8 cellular contexts compared by ENCODE assay signal in genomic region chr11:95835768-95836488, GRCh38. TPM values are rescaled to one million over a fixed set of nuclear protein-coding genes. Genes with fewer than 3 reads are reported as not detected.
DNase-seq lines count a peak whose midpoint lies in the region; ATAC-seq lines count a peak whose summit lies in the region.

No MANE protein-coding gene starts in this region.

- no peak overlapping the region for H3K56ac ChIP-seq in mesendoderm (ENCODE audit: low read length)

- no peak overlapping the region for H3K4me3 ChIP-seq in CD8-positive, alpha-beta memory T cell (ENCODE audit: low read length)
- H3K4me3 ChIP-seq in mesendoderm (ENCODE audit: low read length): no peak overlapping the region

- DNase-seq in CD8-positive, alpha-beta memory T cell: peak; percentile 10 to 69 (median 42)
- DNase-seq in NCI-H526 (lab: John Stamatoyannopoulos, UW): peak; percentile 72 to 85
- peak; percentile 44 to 58 for DNase-seq in activated CD4-positive, alpha-beta T cell treated with anti-CD3 and anti-CD28 coated beads, Interleukin-2, amount 50 U/mL, for 48 hours
- DNase-seq in effector CD8-positive, alpha-beta T cell (lab: John Stamatoyannopoulos, UW): peak; percentile 35
- peak; percentile 90 for DNase-seq in mesendoderm
- DNase-seq in stimulated activated CD8-positive, alpha-beta memory T cell treated with anti-CD3 and anti-CD28 coated beads, Interleukin-2, amount 100 ng/mL, for 48 hours (ENCODE audit: low read depth in 2 of 2): peak; percentile 10 to 24

- no CpG with 5 or more reads among the region's 3 CpGs for WGBS in mesendoderm (ENCODE audit: extremely low coverage, insufficient coverage, low lambda C conversion rate)

- no peak overlapping the region for H2BK15ac ChIP-seq in mesendoderm (replicated peaks; ENCODE audit: low read depth)

- peaks cover 0 to 81% (median 15%) of the 10 kb centered on the region in 3 donors for H3K36me3 Mint-ChIP-seq in CD8-positive, alpha-beta memory T cell

- POLR2A ChIA-PET in CD8-positive, alpha-beta memory T cell (lab: Charles Lee): interaction anchor here (1.5 kb wide), 1 partner anchor 554 kb away, joined by 3 read pairs; the partner anchor contains the start of genes CCDC82 and JRKL

- no peaks in the 10 kb centered on the region for H3K27me3 ChIP-seq in CD8-positive, alpha-beta memory T cell (ENCODE audit: insufficient read depth, low read length, poor library complexity, severe bottlenecking)
- no peaks in the 10 kb centered on the region for H3K27me3 ChIP-seq in mesendoderm (ENCODE audit: insufficient read depth, low read length, poor library complexity)

- no peaks in the 10 kb centered on the region for H3K79me2 ChIP-seq in mesendoderm (ENCODE audit: control insufficient read depth, insufficient read depth, low read length)

- no peaks in the 10 kb centered on the region for H3K4me1 Mint-ChIP-seq in CD8-positive, alpha-beta memory T cell

- peak overlapping the region in 6 of 8 donors; percentile 14 to 73 (median 50) for H3K27ac Mint-ChIP-seq in CD8-positive, alpha-beta memory T cell

- H3K23ac ChIP-seq in mesendoderm (ENCODE audit: low read length): no peak overlapping the region

- no peak overlapping the region for H2BK5ac ChIP-seq in mesendoderm (ENCODE audit: low read length)

- no peak overlapping the region for H3K9ac ChIP-seq in mesendoderm (ENCODE audit: low read length)

- ATAC-seq in GM19397 (IDR thresholded peaks at IDR 0.05; ENCODE audit: unreplicated experiment): peak; percentile 75
- ATAC-seq in HG03469 (IDR thresholded peaks at IDR 0.05; ENCODE audit: unreplicated experiment): peak; percentile 81

- no peak overlapping the region for H3K27ac ChIP-seq in CD8-positive, alpha-beta memory T cell (ENCODE audit: low read depth, low read length)
- H3K27ac ChIP-seq in mesendoderm (ENCODE audit: low read depth, low read length): no peak overlapping the region

- H3K79me1 ChIP-seq in mesendoderm (ENCODE audit: low read length): no peaks in the 10 kb centered on the region

- no peaks in the 10 kb centered on the region for H3K27me3 Mint-ChIP-seq in CD8-positive, alpha-beta memory T cell

- H3K9me3 ChIP-seq in CD8-positive, alpha-beta memory T cell (ENCODE audit: low read length): no peaks in the 10 kb centered on the region

- CTCF ChIA-PET in CD8-positive, alpha-beta memory T cell (lab: Charles Lee): interaction anchor here (0.6 to 2.7 kb wide), 16 partner anchors 8 to 627 kb away, joined by 3 to 20 read pairs (median 4); partner anchors contain the start of genes CCDC82, CEP57, JRKL and MAML2

- H2AK5ac ChIP-seq in mesendoderm (ENCODE audit: low read length): no peak overlapping the region

- H3K4me3 Mint-ChIP-seq in CD8-positive, alpha-beta memory T cell: no peak overlapping the region

- H3K4me2 ChIP-seq in mesendoderm (ENCODE audit: low read length): no peak overlapping the region

- H3K9me3 Mint-ChIP-seq in CD8-positive, alpha-beta memory T cell: no peaks in the 10 kb centered on the region

- H4K5ac ChIP-seq in mesendoderm (ENCODE audit: low read length): no peak overlapping the region

- no peak overlapping the region for H4K8ac ChIP-seq in mesendoderm (ENCODE audit: low read depth, low read length)

- H3K18ac ChIP-seq in mesendoderm (ENCODE audit: low read length): no peak overlapping the region

- no peak overlapping the region for H2BK120ac ChIP-seq in mesendoderm (ENCODE audit: low read depth, low read length)

- no peaks in the 10 kb centered on the region for H3K4me1 ChIP-seq in CD8-positive, alpha-beta memory T cell (ENCODE audit: insufficient read depth, low read length)
- no peaks in the 10 kb centered on the region for H3K4me1 ChIP-seq in mesendoderm (ENCODE audit: control insufficient read depth, low read depth, low read length)

- H3K36me3 ChIP-seq in CD8-positive, alpha-beta memory T cell (ENCODE audit: insufficient read depth, low read length): peaks cover 18% of the 10 kb centered on the region
- H3K36me3 ChIP-seq in mesendoderm (ENCODE audit: control insufficient read depth, insufficient read depth, low read length): peaks cover 3% of the 10 kb centered on the region

- no peak overlapping the region for H3K4ac ChIP-seq in mesendoderm (ENCODE audit: low read depth, low read length)

RNA-seq across cellular contexts. Expression of gene CEP57, which starts 45.6 kb away (rescaled TPM):
- 10 to 100 TPM; 63.7 to 64.4 TPM for total RNA-seq in CD8-positive, alpha-beta memory T cell
- 46.1 TPM for polyA plus RNA-seq in CD8-positive, alpha-beta memory T cell
- 43.5 TPM for polyA plus RNA-seq in mesendoderm (2013, experiment 1 of 2)
- polyA plus RNA-seq in mesendoderm (2013, experiment 2 of 2): 43.5 TPM

RNA-seq across cellular contexts. Expression of gene FAM76B, which starts 46.3 kb away (rescaled TPM):
- 10 to 100 TPM; 33.9 to 35.8 TPM for total RNA-seq in CD8-positive, alpha-beta memory T cell
- polyA plus RNA-seq in CD8-positive, alpha-beta memory T cell: 14.7 TPM
- 27.2 TPM for polyA plus RNA-seq in mesendoderm (2013, experiment 1 of 2)
- polyA plus RNA-seq in mesendoderm (2013, experiment 2 of 2): 24.3 TPM

Comparison
In these comparisons a context has a peak if more than half of its experiments do, and no peak if none do; other contexts are left out.
1. DNase-seq: peak in every context shown above with its lines; median percentile 90 in mesendoderm; 78 in NCI-H526; 51 in activated CD4-positive, alpha-beta T cell treated with anti-CD3 and anti-CD28 coated beads, Interleukin-2, amount 50 U/mL, for 48 hours; 42 in CD8-positive, alpha-beta memory T cell; 35 in effector CD8-positive, alpha-beta T cell; 17 in stimulated activated CD8-positive, alpha-beta memory T cell treated with anti-CD3 and anti-CD28 coated beads, Interleukin-2, amount 100 ng/mL, for 48 hours.